Comparison of ENCODE assay signal across 8 cellular contexts in genomic region chr9:757246-757881, GRCh38.
DNase-seq lines count a peak whose midpoint lies in the region; ATAC-seq, FAIRE-seq and TF ChIP-seq lines count a peak whose summit lies in the region.

No MANE protein-coding gene starts in this region.

- H3K4me2 ChIP-seq in H9 (ENCODE audit: insufficient read depth, insufficient read length, low read length) (no peak overlapping the region), SK-N-SH (no peak overlapping the region)

- no peaks in the 10 kb centered on the region for H3K9me2 ChIP-seq in SK-N-SH

- no peak overlapping the region for H3K18ac ChIP-seq in H9 (ENCODE audit: insufficient read length, low read depth, low read length)

- peak; percentile 63 for TF ChIP-seq RAD21 in SK-N-SH (IDR thresholded peaks at IDR 0.05; ENCODE audit: low read length)

- H3K27me3 Mint-ChIP-seq in H9 (ENCODE audit: low read depth), result peaks cover 2% of the 10 kb centered on the region

- H3K79me2 ChIP-seq in H9 (ENCODE audit: insufficient read depth, low read length) (no peaks in the 10 kb centered on the region), SK-N-SH (ENCODE audit: insufficient read depth) (no peaks in the 10 kb centered on the region)

- H4K8ac ChIP-seq in H9 (replicated peaks; ENCODE audit: insufficient read length, low read depth, low read length), result no peak overlapping the region

- no peak overlapping the region for H4K5ac ChIP-seq in H9 (ENCODE audit: insufficient read length, low read depth, low read length)

- no peaks in the 10 kb centered on the region for H3K36me3 ChIP-seq in SK-N-SH (replicated peaks in 1 of 2; ENCODE audit: control insufficient read depth in 1 of 2, insufficient read depth in 2 of 2, low read length in 1 of 2)
- H3K36me3 ChIP-seq in ovary, result no peaks in the 10 kb centered on the region

- TF ChIP-seq EP300 in SK-N-SH (IDR thresholded peaks at IDR 0.05; ENCODE audit: borderline replicate concordance in 1 of 2, low read depth in 1 of 2, low read length in 1 of 2) (no peak), ovary (IDR thresholded peaks at IDR 0.05) (no peak)

- H3K4me3 ChIP-seq in SK-N-SH (ENCODE audit: low read depth in 2 of 2, low read length in 1 of 2) (no peak overlapping the region), ovary (no peak overlapping the region)

- H3F3A ChIP-seq in SK-N-SH (replicated peaks; ENCODE audit: insufficient read depth), result peaks cover 26% of the 10 kb centered on the region

- H2BK20ac ChIP-seq in H9 (ENCODE audit: low read depth, low read length, poor library complexity, severe bottlenecking), result no peak overlapping the region

- no peak overlapping the region for H2BK12ac ChIP-seq in H9 (ENCODE audit: insufficient read length, low read depth, low read length)

- no peak overlapping the region for H2AK5ac ChIP-seq in H9 (ENCODE audit: insufficient read length, low read length)

- no peak overlapping the region for H2AFZ ChIP-seq in H9 (ENCODE audit: low read length)
- no peak overlapping the region for H2AFZ ChIP-seq in SK-N-SH (ENCODE audit: low read depth)

- intact Hi-C loops in ovary (cut with DNase I), result loop anchor here in 1 of 4 donors (5.0 kb wide), 1 partner anchor 130 kb away; no protein-coding TSS in a partner anchor

- no peak overlapping the region for H2BK15ac ChIP-seq in H9 (ENCODE audit: low read depth, low read length)

- no peak overlapping the region for H3K56ac ChIP-seq in H9 (ENCODE audit: insufficient read length, low read depth, low read length)

- peaks cover 4 to 10% of the 10 kb centered on the region in 2 experiments; a peak in 3 of 4 replicates for H3K4me1 Mint-ChIP-seq in H9

- no peak for TF ChIP-seq POLR2A in ovary (IDR thresholded peaks at IDR 0.05)

- H3K4me1 ChIP-seq in H9 (ENCODE audit: insufficient read depth, low read length) (no peaks in the 10 kb centered on the region), SK-N-SH (ENCODE audit: control insufficient read depth in 1 of 2, insufficient read depth in 2 of 2, low read depth in 1 of 2, low read length in 1 of 2) (peaks cover 0 to 4% of the 10 kb centered on the region in 2 experiments; a peak in 1 of 4 replicates), ovary (ENCODE audit: insufficient read depth) (no peaks in the 10 kb centered on the region)

- H3K27me3 ChIP-seq in H9 (ENCODE audit: insufficient read depth, low read length) (no peaks in the 10 kb centered on the region), SK-N-SH (ENCODE audit: insufficient read depth) (peaks cover 41% of the 10 kb centered on the region; the same call in 1 of the 2 replicates), ovary (no peaks in the 10 kb centered on the region)

- no peaks in the 10 kb centered on the region for H3K79me1 ChIP-seq in H9 (ENCODE audit: insufficient read depth, low read depth, low read length, poor library complexity, severe bottlenecking)

- H3K4me3 Mint-ChIP-seq in H9, result no peak overlapping the region

- H4K91ac ChIP-seq in H9 (ENCODE audit: insufficient read length, low read depth, low read length), result no peak overlapping the region

- peaks cover 0 to 1% of the 10 kb centered on the region in 2 experiments; a peak in 3 of 5 replicates for H3K9me3 Mint-ChIP-seq in H9

- DNase-seq in H9, result peak; percentile 82
- peak; percentile 15 for DNase-seq in SK-N-SH
- DNase-seq in fibroblast of the conjunctiva (ENCODE audit: low read depth), result peak; percentile 43
- DNase-seq in ovary, result peak in 2 of 5 donors; percentile 27 to 49
- no peak for DNase-seq in activated effector memory CD4-positive, alpha-beta T cell treated with anti-CD3 and anti-CD28 coated beads, Interleukin-2, amount 50 U/mL, for 16 hours
- DNase-seq in RCC 7860 (ENCODE audit: low spot score), result no peak

- no peak overlapping the region for H3K23ac ChIP-seq in H9 (ENCODE audit: insufficient read length, low read depth, low read length)

- TF ChIP-seq CTCF in C4-2B (conservative IDR thresholded peaks at IDR 0.05), result peak; percentile 68
- TF ChIP-seq CTCF in H9 (conservative IDR thresholded peaks at IDR 0.05), result peak; percentile 79
- TF ChIP-seq CTCF in SK-N-SH (IDR thresholded peaks at IDR 0.05), result peak; percentile 64
- TF ChIP-seq CTCF in ovary (IDR thresholded peaks at IDR 0.05), result peak in 2 of 3 donors; percentile 13 to 37

- H3K36me3 Mint-ChIP-seq in H9 (ENCODE audit: insufficient read depth in 1 of 3, low read depth in 3 of 3), result no peaks in the 10 kb centered on the region

- FAIRE-seq in RCC 7860 (lab: Jason Lieb, UNC), result no peak

- H3K14ac ChIP-seq in H9 (ENCODE audit: insufficient read depth, low read length), result no peak overlapping the region

- no peak overlapping the region for H2BK5ac ChIP-seq in H9 (ENCODE audit: insufficient read length, low read length)

- no CpG with 5 or more reads among the region's 13 CpGs for whole genome bisulfite sequencing in H9 (ENCODE audit: extremely low coverage, insufficient read length, low lambda C conversion rate)
- WGBS in SK-N-SH (ENCODE audit: low lambda C conversion rate), result 9% methylated on average over 12 of the region's 13 CpGs
- 70 to 75% (median 71%) methylated on average over 13 of the region's 13 CpGs for WGBS in ovary, 3 donors

- H2BK120ac ChIP-seq in H9 (ENCODE audit: low read depth, low read length, poor library complexity, severe bottlenecking), result no peak overlapping the region

- no peak overlapping the region for H3K27ac ChIP-seq in C4-2B
- no peak overlapping the region for H3K27ac ChIP-seq in H9 (ENCODE audit: insufficient read length, low read depth, low read length)
- H3K27ac ChIP-seq in SK-N-SH (ENCODE audit: low read depth in 2 of 2, low read length in 1 of 2), result no peak overlapping the region
- H3K27ac ChIP-seq in ovary, result no peak overlapping the region

- ATAC-seq in activated CD4-positive, CD25-positive, alpha-beta regulatory T cell treated with anti-CD3 and anti-CD28 coated beads, Interleukin-2, amount 50 U/mL, for 24 hours, result no peak

- no peak overlapping the region for H3K9ac ChIP-seq in H9 (ENCODE audit: extremely low read depth, insufficient read length, low read length)
- H3K9ac ChIP-seq in SK-N-SH, result no peak overlapping the region

- H3K9me3 ChIP-seq in H9 (ENCODE audit: control insufficient read depth, low read depth, low read length) (no peaks in the 10 kb centered on the region), SK-N-SH (no peaks in the 10 kb centered on the region), ovary (no peaks in the 10 kb centered on the region)

- CTCF ChIA-PET in SK-N-SH (lab: Yijun Ruan, JAX), result no interaction called here

- no peak overlapping the region for H3K4ac ChIP-seq in H9 (ENCODE audit: low read depth, low read length)

- peak overlapping the region in 1 of 3 experiments; percentile 48; a peak in 1 of 7 replicates for H3K27ac Mint-ChIP-seq in H9

- POLR2A ChIA-PET in SK-N-SH (lab: Yijun Ruan, JAX), result no interaction called here

- H3T11ph ChIP-seq in H9 (ENCODE audit: low read length), result no peak overlapping the region

- H3K23me2 ChIP-seq in H9 (ENCODE audit: insufficient read length, low read depth, low read length, poor library complexity, severe bottlenecking), result no peaks in the 10 kb centered on the region

- H4K20me1 ChIP-seq in H9 (ENCODE audit: control insufficient read depth, insufficient read depth, insufficient read length) (no peaks in the 10 kb centered on the region), SK-N-SH (ENCODE audit: insufficient read depth) (no peaks in the 10 kb centered on the region)

TF ChIP-seq in SK-N-SH, 30 proteins besides CTCF, POLR2A, EP300 and RAD21:
- peak; percentile 57 for TF ChIP-seq SMC3 (IDR thresholded peaks at IDR 0.05; ENCODE audit: low read depth, low read length)
- TF ChIP-seq RXRA (IDR thresholded peaks at IDR 0.05; ENCODE audit: borderline replicate concordance, low read depth), result no peak
TF ChIP-seq in SK-N-SH: peak in this region for 1.

Comparison
In these comparisons a context has a peak if more than half of its experiments do, and no peak if none do; other contexts are left out.
1. CTCF ChIP-seq: peak in every context shown above with its lines; median percentile 79 in H9; 68 in C4-2B; 64 in SK-N-SH; 25 in ovary.
2. DNase-seq: peak in H9 (single experiment), SK-N-SH (single experiment) and fibroblast of the conjunctiva (single experiment); none in activated effector memory CD4-positive, alpha-beta T cell treated with anti-CD3 and anti-CD28 coated beads, Interleukin-2, amount 50 U/mL, for 16 hours (single experiment) and RCC 7860 (single experiment).